Comparison of ENCODE assay signal across 18 cellular contexts in genomic region chr1:14334336-14335176, GRCh38.
DNase-seq lines count a peak whose midpoint lies in the region; ATAC-seq, FAIRE-seq and TF ChIP-seq lines count a peak whose summit lies in the region.
"Had no signal": no experiment of that assay in that cellular context is flagged by ENCODE, and none has a peak within 500 bp of the region (broad histone marks: within the 10 kb centered on the region; RNA-seq: fewer than 3 reads in every experiment).

No MANE protein-coding gene starts in this region.

- no peaks in the 10 kb centered on the region for H3K27me3 ChIP-seq in mammary epithelial cell (ENCODE audit: insufficient read depth, low read length)
- no peaks in the 10 kb centered on the region for H3K27me3 ChIP-seq in Karpas-422 (ENCODE audit: low read length)
- H3K27me3 ChIP-seq in small intestine (ENCODE audit: control insufficient read depth in 2 of 2, insufficient read depth in 2 of 2, low read length in 2 of 2), result no peaks in the 10 kb centered on the region
- H3K27me3 ChIP-seq: BLaER1, esophagus squamous epithelium, uterus had no signal

- H3K27ac ChIP-seq in mammary epithelial cell (ENCODE audit: insufficient read depth, low read depth, low read length), result no peak overlapping the region
- H3K27ac ChIP-seq in Karpas-422 (ENCODE audit: low read length), result no peak overlapping the region
- H3K27ac ChIP-seq in small intestine (ENCODE audit: low read depth in 1 of 2, low read length in 1 of 2), result no peak overlapping the region
- H3K27ac ChIP-seq: BLaER1, uterus had no signal

- no peaks in the 10 kb centered on the region for H4K20me1 ChIP-seq in mammary epithelial cell (ENCODE audit: insufficient read depth, low read length)
- no peaks in the 10 kb centered on the region for H4K20me1 ChIP-seq in Karpas-422 (ENCODE audit: insufficient read depth, low read depth, low read length)
- H4K20me1 ChIP-seq: BLaER1 had no signal

- peak overlapping the region; percentile 80 for H3K27ac Mint-ChIP-seq in MCF 10A (ENCODE audit: low read depth, unreplicated experiment)
- peak overlapping the region; percentile 9 for H3K27ac Mint-ChIP-seq in activated naive CD4-positive, alpha-beta T cell treated with anti-CD3 and anti-CD28 coated beads, Interleukin-2, amount 50 U/mL, for 24 hours
- H3K27ac Mint-ChIP-seq: dendritic cell treated with granulocyte-macrophage colony-stimulating factor and Interleukin-4, amounts not matched to agents 40 ng/mL and 50 ng/mL, for 4 days; nephron; stimulated activated memory B cell treated with anti-CD40 and anti-IgM and Interleukin-4, amounts not matched to agents 10 μg/mL and 1 μg/mL and 100 μg/mL, for 72 hours had no signal

- DNase-seq in MCF 10A (ENCODE audit: unreplicated experiment) (peak; percentile 13), mammary epithelial cell (no peak), Karpas-422 (no peak), small intestine (peak; percentile 86), GDM1 (lab: John Stamatoyannopoulos, UW) (no peak)
- DNase-seq: DMS79 treated with DMSO at 0.1 percent for 48 hours, esophagus squamous epithelium, NCI-H2171 treated with DMSO at 0.1 percent for 48 hours, retina, uterus had no signal

- no TSS peak for BruUV-seq in MCF 10A (replicated peaks; lab: Mats Ljungman, UMichigan)
- BruUV-seq in mammary epithelial cell (replicated peaks; lab: Mats Ljungman, UMichigan), result no TSS peak

- H3K36me3 ChIP-seq in mammary epithelial cell (ENCODE audit: insufficient read depth, low read length), result no peaks in the 10 kb centered on the region
- H3K36me3 ChIP-seq in Karpas-422 (ENCODE audit: insufficient read depth, low read length), result no peaks in the 10 kb centered on the region
- H3K36me3 ChIP-seq in small intestine (ENCODE audit: control insufficient read depth in 2 of 2, insufficient read depth in 2 of 2, low read length in 2 of 2), result no peaks in the 10 kb centered on the region
- H3K36me3 ChIP-seq: BLaER1, esophagus squamous epithelium, uterus had no signal

- no peak overlapping the region for H3K9ac ChIP-seq in mammary epithelial cell (ENCODE audit: insufficient read depth, low read length)
- 0 out of 2 replicates have a peak overlapping the region, but pooled peaks have one; percentile 1 for H3K9ac ChIP-seq in Karpas-422 (ENCODE audit: low read length)
- H3K9ac ChIP-seq: BLaER1 had no signal

- no peak overlapping the region for H2AFZ ChIP-seq in mammary epithelial cell (ENCODE audit: low read depth, low read length)
- peak overlapping the region; percentile 6 for H2AFZ ChIP-seq in Karpas-422 (ENCODE audit: low read length)

- no peak for TF ChIP-seq CTCF in MCF 10A (IDR thresholded peaks at IDR 0.05; ENCODE audit: unreplicated experiment)
- no peak for TF ChIP-seq CTCF in mammary epithelial cell (conservative IDR thresholded peaks at IDR 0.05 in 1 of 2, IDR thresholded peaks at IDR 0.05 in 1 of 2; ENCODE audit: extremely low read depth in 1 of 2, insufficient read depth in 1 of 2, low read depth in 1 of 2, low read length in 2 of 2)

- intact Hi-C loops in MCF 10A (cut with micrococcal nuclease) (no loop called here), mammary epithelial cell (cut with micrococcal nuclease) (no loop called here)

- dilution Hi-C loops in mammary epithelial cell (cut with HindIII; ENCODE audit: low sequenced_read_pairs), result no loop called here

- H3K4me3 ChIP-seq in mammary epithelial cell (replicated peaks in 1 of 3; ENCODE audit: insufficient read depth in 1 of 3, low read depth in 2 of 3, low read length in 3 of 3) (no peak overlapping the region), Karpas-422 (ENCODE audit: low read length) (no peak overlapping the region), small intestine (ENCODE audit: low read depth in 1 of 2, low read length in 2 of 2) (no peak overlapping the region)
- H3K4me3 ChIP-seq: BLaER1, esophagus squamous epithelium, uterus had no signal

- H3K4me1 ChIP-seq in mammary epithelial cell (ENCODE audit: insufficient read depth, low read length) (no peaks in the 10 kb centered on the region), Karpas-422 (ENCODE audit: low read length) (peaks cover 8% of the 10 kb centered on the region), small intestine (ENCODE audit: control insufficient read depth in 2 of 2, insufficient read depth in 1 of 2, low read depth in 1 of 2, low read length in 1 of 2) (no peaks in the 10 kb centered on the region)
- H3K4me1 ChIP-seq: uterus had no signal

- H3K4me2 ChIP-seq in mammary epithelial cell (ENCODE audit: insufficient read depth, low read depth, low read length) (no peak overlapping the region), Karpas-422 (ENCODE audit: low read depth, low read length, poor library complexity, severe bottlenecking) (peak overlapping the region; percentile 13)
- H3K4me2 ChIP-seq: BLaER1 had no signal

- no peaks in the 10 kb centered on the region for H3K36me3 Mint-ChIP-seq in MCF 10A (ENCODE audit: insufficient read depth, unreplicated experiment)
- H3K36me3 Mint-ChIP-seq in activated naive CD4-positive, alpha-beta T cell treated with anti-CD3 and anti-CD28 coated beads, Interleukin-2, amount 50 U/mL, for 24 hours, result no peaks in the 10 kb centered on the region
- H3K36me3 Mint-ChIP-seq: stimulated activated memory B cell treated with anti-CD40 and anti-IgM and Interleukin-4, amounts not matched to agents 10 μg/mL and 1 μg/mL and 100 μg/mL, for 72 hours had no signal

- H3K9me3 Mint-ChIP-seq in MCF 10A (ENCODE audit: unreplicated experiment), result peaks cover 8% of the 10 kb centered on the region
- peaks cover 9% of the 10 kb centered on the region for H3K9me3 Mint-ChIP-seq in activated naive CD4-positive, alpha-beta T cell treated with anti-CD3 and anti-CD28 coated beads, Interleukin-2, amount 50 U/mL, for 24 hours

- H3K9me3 ChIP-seq in mammary epithelial cell (replicated peaks; ENCODE audit: insufficient read depth, low read length), result no peaks in the 10 kb centered on the region
- H3K9me3 ChIP-seq in Karpas-422 (ENCODE audit: low read length), result 0 out of 2 replicates have a peak, but pooled peaks cover 3% of the 10 kb centered on the region
- H3K9me3 ChIP-seq in small intestine (ENCODE audit: control insufficient read depth, low read depth), result peaks cover 2% of the 10 kb centered on the region
- H3K9me3 ChIP-seq: uterus had no signal

- no peaks in the 10 kb centered on the region for H3K79me2 ChIP-seq in mammary epithelial cell (ENCODE audit: insufficient read depth, low read length)
- H3K79me2 ChIP-seq in Karpas-422 (ENCODE audit: low read length), result no peaks in the 10 kb centered on the region

- 26% methylated on average over 7 of the region's 7 CpGs for WGBS in mammary epithelial cell (ENCODE audit: low coverage, missing lambda C conversion rate)
- 58 to 68% (median 65%) methylated on average over 7 of the region's 7 CpGs for WGBS in small intestine, 3 donors

- H3K4me1 Mint-ChIP-seq in MCF 10A (ENCODE audit: insufficient read depth, unreplicated experiment), result peaks cover 39% of the 10 kb centered on the region
- H3K4me1 Mint-ChIP-seq in activated naive CD4-positive, alpha-beta T cell treated with anti-CD3 and anti-CD28 coated beads, Interleukin-2, amount 50 U/mL, for 24 hours, result peaks cover 39% of the 10 kb centered on the region
- H3K4me1 Mint-ChIP-seq: nephron; stimulated activated memory B cell treated with anti-CD40 and anti-IgM and Interleukin-4, amounts not matched to agents 10 μg/mL and 1 μg/mL and 100 μg/mL, for 72 hours had no signal

- no peaks in the 10 kb centered on the region for H3K9me2 ChIP-seq in Karpas-422 (replicated peaks; ENCODE audit: insufficient read depth, low read length)

- no peak for FAIRE-seq in small intestine (lab: Jason Lieb, UNC)
- FAIRE-seq: GM12892 had no signal

- H3K27me3 Mint-ChIP-seq in MCF 10A (ENCODE audit: insufficient read depth, unreplicated experiment), result no peaks in the 10 kb centered on the region
- peaks cover 2% of the 10 kb centered on the region for H3K27me3 Mint-ChIP-seq in activated naive CD4-positive, alpha-beta T cell treated with anti-CD3 and anti-CD28 coated beads, Interleukin-2, amount 50 U/mL, for 24 hours
- H3K27me3 Mint-ChIP-seq: stimulated activated memory B cell treated with anti-CD40 and anti-IgM and Interleukin-4, amounts not matched to agents 10 μg/mL and 1 μg/mL and 100 μg/mL, for 72 hours had no signal

- in situ Hi-C loops in mammary epithelial cell (cut with MboI; ENCODE audit: low sequenced_read_pairs in 2 of 2), result no loop called here

- H3K4me3 Mint-ChIP-seq in MCF 10A (ENCODE audit: unreplicated experiment), result no peak overlapping the region
- H3K4me3 Mint-ChIP-seq in activated naive CD4-positive, alpha-beta T cell treated with anti-CD3 and anti-CD28 coated beads, Interleukin-2, amount 50 U/mL, for 24 hours, result no peak overlapping the region
- H3K4me3 Mint-ChIP-seq: dendritic cell treated with granulocyte-macrophage colony-stimulating factor and Interleukin-4, amounts not matched to agents 40 ng/mL and 50 ng/mL, for 4 days; nephron; stimulated activated memory B cell treated with anti-CD40 and anti-IgM and Interleukin-4, amounts not matched to agents 10 μg/mL and 1 μg/mL and 100 μg/mL, for 72 hours had no signal

- ATAC-seq in HG02870 (IDR thresholded peaks at IDR 0.05; ENCODE audit: unreplicated experiment) (no peak), GM21576 (IDR thresholded peaks at IDR 0.05; ENCODE audit: unreplicated experiment) (no peak)
- ATAC-seq: stimulated activated memory B cell treated with anti-CD40 and anti-IgM and Interleukin-4, amounts not matched to agents 10 μg/mL and 1 μg/mL and 100 μg/mL, for 72 hours had no signal

- POLR2A ChIA-PET in MCF 10A (lab: Yijun Ruan, JAX), result no interaction called here

- CTCF ChIA-PET in MCF 10A (lab: Yijun Ruan, JAX), result interaction anchor here (0.6 kb wide), 1 partner anchor 281 kb away, joined by 3 read pairs; no protein-coding TSS in a partner anchor
- CTCF ChIA-PET in mammary epithelial cell (lab: Charles Lee; ENCODE audit: low non-redundant PET), result no interaction called here

Comparison
In these comparisons a context has a peak if more than half of its experiments do, and no peak if none do; other contexts are left out.
1. DNase-seq: peak in MCF 10A (single experiment) and small intestine (single experiment); none in mammary epithelial cell (single experiment), Karpas-422 (single experiment) and GDM1 (single experiment).